8 cellular contexts compared by ENCODE assay signal in the genomic region with DNA sequence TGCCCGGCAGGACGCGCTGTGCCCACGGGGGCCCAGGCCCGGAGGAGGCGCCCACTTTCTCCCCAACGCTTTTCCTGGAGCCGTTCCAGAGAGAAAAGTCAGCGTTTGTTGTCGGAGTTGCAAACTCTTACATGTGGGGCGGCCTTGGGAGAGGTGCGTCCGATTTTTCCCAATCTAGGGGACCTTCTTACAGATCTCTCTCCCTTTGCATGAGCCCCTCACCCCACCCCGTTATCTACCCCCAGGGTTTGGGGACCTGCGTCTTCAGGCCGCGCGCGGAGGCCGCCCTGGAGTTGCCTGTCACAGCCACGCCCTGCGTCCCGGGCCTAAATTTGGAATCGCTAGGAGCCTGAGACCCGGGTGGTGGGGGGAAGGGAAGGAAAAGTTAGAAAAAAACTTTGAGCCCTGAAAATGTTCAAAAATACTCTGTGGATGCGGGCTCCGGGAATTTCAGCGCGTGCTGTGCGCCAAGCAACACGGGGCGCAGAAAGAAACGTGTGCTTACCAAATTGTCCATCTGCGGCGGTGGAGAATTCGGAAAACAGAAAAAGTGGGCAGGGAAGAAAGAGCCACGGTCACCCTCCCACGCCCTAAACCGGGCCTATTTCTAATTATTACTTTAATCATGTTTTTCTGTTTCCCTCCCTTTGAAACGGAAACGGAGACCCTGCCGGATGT. TPM values are rescaled to one million over a fixed set of nuclear protein-coding genes. Genes with fewer than 3 reads are reported as not detected.
DNase-seq lines count a peak whose midpoint lies in the region; ATAC-seq, FAIRE-seq and TF ChIP-seq lines count a peak whose summit lies in the region.

No MANE protein-coding gene starts in this region.

- H3K4me3 ChIP-seq in MM.1S (ENCODE audit: low read length) (peak overlapping the region; percentile 59), bronchial epithelial cell (ENCODE audit: low read depth, low read length) (peak overlapping the region; percentile 80), liver (ENCODE audit: low read depth in 1 of 3, low read length in 3 of 3) (peak overlapping the region; percentile 79 to 96 (median 85)), tibial artery (peak overlapping the region; percentile 66 to 91)

- H3K27ac Mint-ChIP-seq in activated CD4-positive, alpha-beta T cell treated with anti-CD3 and anti-CD28 coated beads for 36 hours = peak overlapping the region; percentile 100

- H3K9me3 ChIP-seq in MM.1S (replicated peaks; ENCODE audit: insufficient read depth, low read length) = no peaks in the 10 kb centered on the region
- H3K9me3 ChIP-seq in liver (ENCODE audit: control insufficient read depth in 4 of 4, low read length in 3 of 4) = no peaks in the 10 kb centered on the region
- H3K9me3 ChIP-seq in tibial artery = no peaks in the 10 kb centered on the region

- no peaks in the 10 kb centered on the region for H3K27me3 Mint-ChIP-seq in activated CD4-positive, alpha-beta T cell treated with anti-CD3 and anti-CD28 coated beads for 36 hours

- H3K4me2 ChIP-seq in MM.1S (ENCODE audit: low read depth, low read length) = peak overlapping the region; percentile 52; the same call in 1 of the 2 replicates

- in situ Hi-C loops in ACHN (cut with HindIII; ENCODE audit: low pct_ligation_motif_present, low pct_unique_long_range_greater_than_20kb, low sequenced_read_pairs) = no loop called here

- peaks cover 41% of the 10 kb centered on the region for H3K4me1 Mint-ChIP-seq in activated CD4-positive, alpha-beta T cell treated with anti-CD3 and anti-CD28 coated beads for 36 hours

- TF ChIP-seq CTCF in MM.1S (IDR thresholded peaks at IDR 0.05; ENCODE audit: low read length) (no peak), bronchial epithelial cell (IDR thresholded peaks at IDR 0.05; ENCODE audit: insufficient read depth, low read length, severe bottlenecking) (no peak), liver (IDR thresholded peaks at IDR 0.05; ENCODE audit: low read depth, low read length, missing input control) (no peak), tibial artery (IDR thresholded peaks at IDR 0.05) (no peak)

- H2AFZ ChIP-seq in MM.1S (ENCODE audit: low read length) = peak overlapping the region; percentile 17; the same call in 1 of the 2 replicates

- H3K27me3 ChIP-seq in MM.1S (replicated peaks; ENCODE audit: insufficient read depth, low read length) (no peaks in the 10 kb centered on the region), bronchial epithelial cell (ENCODE audit: control insufficient read depth, insufficient read depth, low read length) (no peaks in the 10 kb centered on the region), liver (ENCODE audit: control insufficient read depth in 4 of 4, insufficient read depth in 4 of 4, low read length in 3 of 4) (no peaks in the 10 kb centered on the region), tibial artery (no peaks in the 10 kb centered on the region)

- ATAC-seq in activated CD4-positive, alpha-beta T cell treated with anti-CD3 and anti-CD28 coated beads for 36 hours = no peak

- no peaks in the 10 kb centered on the region; the same call in 1 of the 2 replicates for H3K79me2 ChIP-seq in MM.1S (ENCODE audit: low read length)

- intact Hi-C loops in activated CD4-positive, alpha-beta T cell treated with anti-CD3 and anti-CD28 coated beads for 36 hours (cut with DNase I, micrococcal nuclease) = loop anchor here (1.0 to 10.0 kb wide), 9 partner anchors 19 to 1299 kb away; a partner anchor contains a TSS
- intact Hi-C loops in tibial artery (cut with DNase I; ENCODE audit: low total_unique reads) = no loop called here

- TF ChIP-seq RAD21 in liver (IDR thresholded peaks at IDR 0.05) = no peak

- H3K36me3 ChIP-seq in MM.1S (replicated peaks; ENCODE audit: insufficient read depth, low read length) = no peaks in the 10 kb centered on the region
- H3K36me3 ChIP-seq in bronchial epithelial cell (ENCODE audit: control insufficient read depth, insufficient read depth, low read length) = no peaks in the 10 kb centered on the region
- no peaks in the 10 kb centered on the region for H3K36me3 ChIP-seq in liver (ENCODE audit: control insufficient read depth in 4 of 4, insufficient read depth in 3 of 4, low read depth in 1 of 4, low read length in 3 of 4)
- no peaks in the 10 kb centered on the region for H3K36me3 ChIP-seq in tibial artery

- under 1% methylated on average over 42 of the region's 42 CpGs for WGBS in liver

- H3K36me3 Mint-ChIP-seq in activated CD4-positive, alpha-beta T cell treated with anti-CD3 and anti-CD28 coated beads for 36 hours (ENCODE audit: low read depth) = peaks cover 41% of the 10 kb centered on the region

- no peaks in the 10 kb centered on the region for H3K4me1 ChIP-seq in MM.1S (ENCODE audit: low read length)
- peaks cover 1 to 24% (median 9%) of the 10 kb centered on the region in 4 donors for H3K4me1 ChIP-seq in liver (ENCODE audit: control insufficient read depth in 4 of 4, insufficient read depth in 4 of 4, low read length in 3 of 4)
- H3K4me1 ChIP-seq in tibial artery = peaks cover 0 to 49% (median 41%) of the 10 kb centered on the region in 4 donors

- H3K9ac ChIP-seq in MM.1S (ENCODE audit: low read length) = peak overlapping the region; percentile 35; the same call in 1 of the 2 replicates
- peak overlapping the region; percentile 10 to 80 for H3K9ac ChIP-seq in liver (ENCODE audit: low read depth in 1 of 2, low read length in 2 of 2)

- no peak for FAIRE-seq in bronchial epithelial cell (lab: Jason Lieb, UNC)

- no peak overlapping the region for H3K27ac ChIP-seq in MM.1S (ENCODE audit: low read length)
- peak overlapping the region; percentile 60 to 64 for H3K27ac ChIP-seq in liver (ENCODE audit: low read depth in 1 of 2, low read length in 2 of 2)
- H3K27ac ChIP-seq in tibial artery = peak overlapping the region; percentile 83 to 89

- CTCF ChIA-PET in activated CD4-positive, alpha-beta T cell treated with anti-CD3 and anti-CD28 coated beads for 36 hours (lab: Charles Lee) = no interaction called here

- peaks cover 2% of the 10 kb centered on the region for H3K9me3 Mint-ChIP-seq in activated CD4-positive, alpha-beta T cell treated with anti-CD3 and anti-CD28 coated beads for 36 hours (ENCODE audit: low read depth)

- DNase-seq in activated CD4-positive, alpha-beta T cell treated with anti-CD3 and anti-CD28 coated beads for 36 hours = peak; percentile 60
- no peak for DNase-seq in activated CD4-positive, alpha-beta T cell treated with anti-CD3 and anti-CD28 coated beads for 1 hour
- DNase-seq in MM.1S (no peak), bronchial epithelial cell (ENCODE audit: low read depth) (no peak), tibial artery (peak; percentile 72 to 89), ACHN (no peak)
- DNase-seq in stimulated activated naive CD4-positive, alpha-beta T cell (lab: John Stamatoyannopoulos, UW) = no peak

- H3K4me3 Mint-ChIP-seq in activated CD4-positive, alpha-beta T cell treated with anti-CD3 and anti-CD28 coated beads for 36 hours = peak overlapping the region; percentile 95

- POLR2A ChIA-PET in activated CD4-positive, alpha-beta T cell treated with anti-CD3 and anti-CD28 coated beads for 36 hours (lab: Charles Lee) = no interaction called here

- no peaks in the 10 kb centered on the region for H3F3A ChIP-seq in MM.1S (ENCODE audit: insufficient read depth, low read length)

- H3K9me2 ChIP-seq in MM.1S (replicated peaks; ENCODE audit: insufficient read depth, low read length) = no peaks in the 10 kb centered on the region

- H4K20me1 ChIP-seq in MM.1S (ENCODE audit: insufficient read depth, low read length) = no peaks in the 10 kb centered on the region

TF ChIP-seq in liver, 16 proteins besides CTCF, POLR2A, EP300 and RAD21:
- TF ChIP-seq YY1 (IDR thresholded peaks at IDR 0.05) (peak; percentile 29), GABPA (IDR thresholded peaks at IDR 0.05 in 1 of 2, conservative IDR thresholded peaks at IDR 0.05 in 1 of 2) (no peak), EGR1 (IDR thresholded peaks at IDR 0.05; ENCODE audit: low read depth in 2 of 2) (no peak)

RNA-seq across cellular contexts. Expression of a gene that starts 0.6 kb away (rescaled TPM):
- total RNA-seq in activated CD4-positive, alpha-beta T cell treated with anti-CD3 and anti-CD28 coated beads for 36 hours = 100 to 1,000 TPM; 169 to 216 TPM
- 51.2 and 57.9 TPM in 2 replicates for total RNA-seq in bronchial epithelial cell
- total RNA-seq in liver = 10 to 100 TPM; 49.9 to 62.7 TPM
- polyA plus RNA-seq in liver = 100 to 1,000 TPM; 142 to 165 TPM

Comparison
In these comparisons a context has a peak if more than half of its experiments do, and no peak if none do; other contexts are left out.
1. DNase-seq: peak in activated CD4-positive, alpha-beta T cell treated with anti-CD3 and anti-CD28 coated beads for 36 hours (single experiment) and tibial artery (2 of 2); none in activated CD4-positive, alpha-beta T cell treated with anti-CD3 and anti-CD28 coated beads for 1 hour (single experiment), MM.1S (single experiment), bronchial epithelial cell (single experiment), ACHN (single experiment) and stimulated activated naive CD4-positive, alpha-beta T cell (0 of 6).
2. Peak in every context shown above with its lines, with median percentiles within 50 percentile points of each other: H3K4me3 ChIP-seq.